ENCODE assay signal across 10 cellular contexts in genomic region chr4:560061-560460, GRCh38. TPM values are rescaled to one million over a fixed set of nuclear protein-coding genes. Genes with fewer than 3 reads are reported as not detected.
"Had no signal": no experiment of that assay in that cellular context is flagged by ENCODE, and none has a peak within 500 bp of the region (broad histone marks: within the 10 kb centered on the region; RNA-seq: fewer than 3 reads in every experiment).

No MANE protein-coding gene starts in this region.

- H3K4me1 ChIP-seq: HAP-1 had no signal

- H3K36me3 ChIP-seq: HAP-1 had no signal

- H3K27ac Mint-ChIP-seq: HFFc6, IgD-negative memory B cell had no signal

- H3K27ac ChIP-seq: GM23248, HL-60 had no signal

- DNase-seq: GM23248, GOT3, H7, HFFc6 had no signal

- H3K4me3 Mint-ChIP-seq: HFFc6, IgD-negative memory B cell had no signal

- H3K4me3 ChIP-seq: GM23248, HAP-1 had no signal

- ATAC-seq: HCT116, HepG2 had no signal

- H3K9me3 ChIP-seq: HAP-1 had no signal

RNA-seq across cellular contexts. Expression of gene TMEM271, which starts 16.0 kb away (rescaled TPM):
- total RNA-seq: GM23248, HepG2, HFFc6, HT1080 had no signal
- polyA plus RNA-seq: GM23248, HepG2, IgD-negative memory B cell had no signal
